Comparison of ENCODE assay signal across 21 cellular contexts in genomic region chr6:146312606-146313005, GRCh38.
"Had no signal": no experiment of that assay in that cellular context is flagged by ENCODE, and none has a peak within 500 bp of the region (broad histone marks: within the 10 kb centered on the region; RNA-seq: fewer than 3 reads in every experiment).

No MANE protein-coding gene starts in this region.

- H3K4me1 Mint-ChIP-seq: activated CD4-positive, alpha-beta T cell treated with anti-CD3 and anti-CD28 coated beads for 36 hours; nephron progenitor cell; stimulated activated naive CD8-positive, alpha-beta T cell treated with anti-CD3 and anti-CD28 coated beads, Interleukin-15, amount 100 ng/mL, for 72 hours; T-helper 17 cell had no signal

- H3K4me1 ChIP-seq: prostate gland, sigmoid colon, upper lobe of left lung had no signal

- H3K4me3 Mint-ChIP-seq: activated CD4-positive, alpha-beta T cell treated with anti-CD3 and anti-CD28 coated beads for 36 hours; activated CD8-positive, alpha-beta T cell treated with anti-CD3 and anti-CD28 coated beads for 36 hours; activated naive CD8-positive, alpha-beta T cell; activated T-cell treated with anti-CD3 and anti-CD28 coated beads, Interleukin-2, amount 50 U/mL, for 72 hours; brain; nephron progenitor cell; stimulated activated naive CD8-positive, alpha-beta T cell treated with anti-CD3 and anti-CD28 coated beads, Interleukin-15, amount 100 ng/mL, for 72 hours; T-helper 17 cell had no signal

- H3K36me3 ChIP-seq: left ventricle myocardium inferior, prostate gland, sigmoid colon, upper lobe of left lung had no signal

- H3K36me3 Mint-ChIP-seq: activated naive CD8-positive, alpha-beta T cell; brain had no signal

- DNase-seq: activated CD4-positive, alpha-beta T cell treated with anti-CD3 and anti-CD28 coated beads for 36 hours; activated CD8-positive, alpha-beta memory T cell treated with anti-CD3 and anti-CD28 coated beads, Interleukin-2, amount 50 U/mL, for 4 hours; activated CD8-positive, alpha-beta T cell treated with anti-CD3 and anti-CD28 coated beads for 36 hours; activated gamma-delta T cell; activated T-cell treated with anti-CD3 and anti-CD28 coated beads, Interleukin-2, amount 50 U/mL, for 72 hours; amygdala; cortex of kidney; effector memory CD4-positive, alpha-beta T cell; hippocampal formation; left ventricle myocardium inferior; mesenchymal stem cell; nephron progenitor cell; occipital lobe; sigmoid colon; stimulated activated CD4-positive, alpha-beta T cell treated with anti-CD3 and anti-CD28 coated beads, Interleukin-1b, Interleukin-23, amount 100 ng/mL, for 48 hours; stimulated activated naive CD8-positive, alpha-beta T cell treated with anti-CD3 and anti-CD28 coated beads, Interleukin-15, amount 100 ng/mL, for 72 hours; T-helper 17 cell; upper lobe of left lung had no signal

- H3K27ac Mint-ChIP-seq: activated CD4-positive, alpha-beta T cell treated with anti-CD3 and anti-CD28 coated beads for 36 hours; activated CD8-positive, alpha-beta T cell treated with anti-CD3 and anti-CD28 coated beads for 36 hours; activated naive CD8-positive, alpha-beta T cell; activated T-cell treated with anti-CD3 and anti-CD28 coated beads, Interleukin-2, amount 50 U/mL, for 72 hours; nephron progenitor cell; stimulated activated naive CD8-positive, alpha-beta T cell treated with anti-CD3 and anti-CD28 coated beads, Interleukin-15, amount 100 ng/mL, for 72 hours; T-helper 17 cell had no signal

- H3K27me3 ChIP-seq: sigmoid colon, upper lobe of left lung had no signal

- H3K27ac ChIP-seq: left ventricle myocardium inferior, prostate gland, sigmoid colon, upper lobe of left lung had no signal

- H3K9me3 ChIP-seq: left ventricle myocardium inferior, prostate gland, sigmoid colon, upper lobe of left lung had no signal

- H3K9me3 Mint-ChIP-seq: activated CD8-positive, alpha-beta T cell treated with anti-CD3 and anti-CD28 coated beads for 36 hours; activated T-cell treated with anti-CD3 and anti-CD28 coated beads, Interleukin-2, amount 50 U/mL, for 72 hours; nephron progenitor cell; stimulated activated naive CD8-positive, alpha-beta T cell treated with anti-CD3 and anti-CD28 coated beads, Interleukin-15, amount 100 ng/mL, for 72 hours had no signal

- H3K4me3 ChIP-seq: left ventricle myocardium inferior, prostate gland, sigmoid colon, upper lobe of left lung had no signal

- H3K27me3 Mint-ChIP-seq: activated CD4-positive, alpha-beta T cell treated with anti-CD3 and anti-CD28 coated beads for 36 hours; activated CD8-positive, alpha-beta T cell treated with anti-CD3 and anti-CD28 coated beads for 36 hours; activated naive CD8-positive, alpha-beta T cell; brain; stimulated activated naive CD8-positive, alpha-beta T cell treated with anti-CD3 and anti-CD28 coated beads, Interleukin-15, amount 100 ng/mL, for 72 hours; T-helper 17 cell had no signal
